Comparison of ENCODE assay signal across 13 cellular contexts in genomic region chr7:119482671-119483070, GRCh38.
"Had no signal": no experiment of that assay in that cellular context is flagged by ENCODE, and none has a peak within 500 bp of the region (broad histone marks: within the 10 kb centered on the region; RNA-seq: fewer than 3 reads in every experiment).

No MANE protein-coding gene starts in this region.

- H3K4me3 ChIP-seq: gastrocnemius medialis, left lung, tibial artery had no signal

- H3K36me3 ChIP-seq: gastrocnemius medialis, left lung, tibial artery had no signal

- H3K9me3 ChIP-seq: gastrocnemius medialis, left lung, tibial artery had no signal

- H3K27ac ChIP-seq: gastrocnemius medialis, left lung, tibial artery had no signal

- H3K27me3 ChIP-seq: gastrocnemius medialis, left lung, tibial artery had no signal

- DNase-seq: activated B cell treated with CpG ODN at 0.5 μM for 24 hours; activated CD4-positive, alpha-beta memory T cell treated with anti-CD3 and anti-CD28 coated beads, Interleukin-2, amount 10 ng/mL, durations not matched to agents 7 days and 5 days; activated CD8-positive, alpha-beta memory T cell treated with anti-CD3 and anti-CD28 coated beads, Interleukin-2, amount 10 ng/mL, durations not matched to agents 7 days and 5 days; cerebellar nuclear complex; cortex of kidney; gastrocnemius medialis; left lung; midbrain; occipital lobe; retina; stimulated activated CD4-positive, alpha-beta T cell treated with anti-CD3 and anti-CD28 coated beads, Interleukin-12 subunit alpha, Interleukin-12 subunit beta, amount 100 ng/mL, for 4 hours; stimulated activated naive CD4-positive, alpha-beta T cell treated with Interleukin-2 at 50 U/mL for 16 hours; tibial artery had no signal

- H3K4me1 ChIP-seq: gastrocnemius medialis, left lung, tibial artery had no signal

- ATAC-seq: activated CD8-positive, alpha-beta memory T cell treated with anti-CD3 and anti-CD28 coated beads, Interleukin-2, amount 10 ng/mL, durations not matched to agents 7 days and 5 days; gastrocnemius medialis had no signal
